In the genomic region with DNA sequence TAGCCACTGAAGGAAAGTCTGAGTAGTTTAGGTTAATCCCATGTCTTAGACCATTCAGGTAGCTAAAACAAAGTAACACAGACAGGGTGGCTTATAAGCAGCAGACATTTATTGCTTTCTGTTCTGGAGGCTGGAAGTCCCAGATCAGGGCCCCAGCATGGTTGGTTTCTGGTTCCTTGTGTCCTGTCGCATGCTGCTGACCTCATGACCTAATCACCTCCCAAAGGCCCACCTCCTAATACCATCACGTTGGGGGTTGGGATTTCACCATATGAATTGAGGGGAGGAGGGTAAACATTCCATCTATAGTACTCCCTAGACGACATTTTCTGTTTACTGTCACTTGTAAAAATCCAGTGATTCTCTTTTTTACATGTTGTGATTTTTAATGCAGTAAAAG, we compare ENCODE assay signal across 25 cellular contexts.
DNase-seq lines count a peak whose midpoint lies in the region; ATAC-seq and TF ChIP-seq lines count a peak whose summit lies in the region.
"Had no signal": no experiment of that assay in that cellular context is flagged by ENCODE, and none has a peak within 500 bp of the region (broad histone marks: within the 10 kb centered on the region; RNA-seq: fewer than 3 reads in every experiment).

No MANE protein-coding gene starts in this region.

- POLR2A ChIA-PET in WTC11 (lab: Charles Lee), result no interaction called here

- ATAC-seq in WTC11, result peak; percentile 96
- no peak for ATAC-seq in GM18873 (IDR thresholded peaks at IDR 0.05; ENCODE audit: low FRiP score, unreplicated experiment)
- ATAC-seq in GM18498 (IDR thresholded peaks at IDR 0.05; ENCODE audit: unreplicated experiment), result no peak
- ATAC-seq: activated CD4-positive, alpha-beta T cell treated with anti-CD3 and anti-CD28 coated beads for 36 hours; foreskin keratinocyte; K562; lower lobe of right lung; stimulated activated naive B cell treated with anti-CD40 and anti-IgM and Interleukin-4, amounts not matched to agents 10 μg/mL and 1 μg/mL and 100 μg/mL, for 72 hours had no signal

- peaks cover 15% of the 10 kb centered on the region for H3K4me1 Mint-ChIP-seq in WTC11
- H3K4me1 Mint-ChIP-seq: activated CD4-positive, alpha-beta T cell treated with anti-CD3 and anti-CD28 coated beads for 36 hours; activated naive CD8-positive, alpha-beta T cell treated with anti-CD3 and anti-CD28 coated beads, Interleukin-2, amount 10 ng/mL, durations not matched to agents 7 days and 5 days; CD4-positive, alpha-beta memory T cell; stimulated activated naive B cell treated with anti-CD40 and anti-IgM and Interleukin-4, amounts not matched to agents 10 μg/mL and 1 μg/mL and 100 μg/mL, for 72 hours had no signal

- H3K36me3 ChIP-seq in cardiac muscle cell, result no peaks in the 10 kb centered on the region
- peaks cover 18% of the 10 kb centered on the region for H3K36me3 ChIP-seq in right atrium auricular region
- no peaks in the 10 kb centered on the region for H3K36me3 ChIP-seq in iPS-20b (ENCODE audit: insufficient read depth, low read depth, low read length)

- H3K4me3 Mint-ChIP-seq in WTC11, result no peak overlapping the region
- H3K4me3 Mint-ChIP-seq: activated CD4-positive, alpha-beta T cell treated with anti-CD3 and anti-CD28 coated beads for 36 hours; activated naive CD8-positive, alpha-beta T cell treated with anti-CD3 and anti-CD28 coated beads, Interleukin-2, amount 10 ng/mL, durations not matched to agents 7 days and 5 days; CD4-positive, alpha-beta memory T cell; dendritic cell treated with granulocyte-macrophage colony-stimulating factor and Interleukin-4, amounts not matched to agents 40 ng/mL and 50 ng/mL, for 4 days; neural crest cell; stimulated activated naive B cell treated with anti-CD40 and anti-IgM and Interleukin-4, amounts not matched to agents 10 μg/mL and 1 μg/mL and 100 μg/mL, for 72 hours had no signal

- H3K9me3 ChIP-seq in cardiac muscle cell (ENCODE audit: low read depth) (no peaks in the 10 kb centered on the region), right atrium auricular region (no peaks in the 10 kb centered on the region), iPS-20b (ENCODE audit: insufficient read depth, low read depth, low read length) (no peaks in the 10 kb centered on the region)
- H3K9me3 ChIP-seq: esophagus muscularis mucosa, lower lobe of right lung had no signal

- H3K4me1 ChIP-seq in cardiac muscle cell (ENCODE audit: low read depth) (peaks cover 30% of the 10 kb centered on the region), right atrium auricular region (no peaks in the 10 kb centered on the region), iPS-20b (ENCODE audit: insufficient read depth, low read length) (peaks cover 8% of the 10 kb centered on the region; the same call in 1 of the 2 replicates)
- H3K4me1 ChIP-seq: lower lobe of right lung had no signal

- peaks cover 10% of the 10 kb centered on the region for H3K36me3 Mint-ChIP-seq in WTC11

- DNase-seq in cardiac muscle cell (ENCODE audit: low read depth in 1 of 2, low spot score in 1 of 2) (no peak), right atrium auricular region (ENCODE audit: low spot score) (no peak), WTC11 (ENCODE audit: low spot score) (no peak), NCI-H1048 (lab: John Stamatoyannopoulos, UW) (no peak), amniotic stem cell (lab: John Stamatoyannopoulos, UW) (no peak)
- DNase-seq: activated CD4-positive, alpha-beta T cell treated with anti-CD3 and anti-CD28 coated beads for 36 hours; activated effector memory CD4-positive, alpha-beta T cell treated with Interleukin-2 at 50 U/mL for 16 hours; activated naive CD8-positive, alpha-beta T cell treated with anti-CD3 and anti-CD28 coated beads, Interleukin-2, amount 10 ng/mL, durations not matched to agents 7 days and 5 days; activated T-cell treated with anti-CD3 and anti-CD28 coated beads for 4 hours; CD4-positive, alpha-beta memory T cell; central memory CD4-positive, alpha-beta T cell; foreskin keratinocyte; lower lobe of right lung; NCI-H2029 treated with DMSO at 0.1 percent for 48 hours; NCI-H69; stimulated activated CD4-positive, alpha-beta T cell treated with anti-CD3 and anti-CD28 coated beads, Interleukin-4, amount 100 ng/mL, for 4 hours; stimulated activated naive B cell treated with anti-CD40 and anti-IgM and Interleukin-4, amounts not matched to agents 10 μg/mL and 1 μg/mL and 100 μg/mL, for 72 hours had no signal

- CTCF ChIA-PET in WTC11 (lab: Charles Lee), result interaction anchor here (1.2 kb wide), 1 partner anchor 8 kb away, joined by 5 read pairs; no protein-coding TSS in a partner anchor

- H3K4me3 ChIP-seq in cardiac muscle cell (no peak overlapping the region), right atrium auricular region (no peak overlapping the region), iPS-20b (ENCODE audit: low read length) (peak overlapping the region; percentile 4)
- H3K4me3 ChIP-seq: esophagus muscularis mucosa, K562, lower lobe of right lung had no signal

- H3K27me3 Mint-ChIP-seq in WTC11 (ENCODE audit: low read depth), result no peaks in the 10 kb centered on the region
- H3K27me3 Mint-ChIP-seq: activated CD4-positive, alpha-beta T cell treated with anti-CD3 and anti-CD28 coated beads for 36 hours; activated naive CD8-positive, alpha-beta T cell treated with anti-CD3 and anti-CD28 coated beads, Interleukin-2, amount 10 ng/mL, durations not matched to agents 7 days and 5 days; CD4-positive, alpha-beta memory T cell; dendritic cell treated with granulocyte-macrophage colony-stimulating factor and Interleukin-4, amounts not matched to agents 40 ng/mL and 50 ng/mL, for 4 days; stimulated activated naive B cell treated with anti-CD40 and anti-IgM and Interleukin-4, amounts not matched to agents 10 μg/mL and 1 μg/mL and 100 μg/mL, for 72 hours had no signal

- 0 out of 2 replicates have a peak, but pooled peaks cover 3% of the 10 kb centered on the region for H3K9me3 Mint-ChIP-seq in WTC11
- H3K9me3 Mint-ChIP-seq: activated naive CD8-positive, alpha-beta T cell treated with anti-CD3 and anti-CD28 coated beads, Interleukin-2, amount 10 ng/mL, durations not matched to agents 7 days and 5 days had no signal

- H3K27ac ChIP-seq in cardiac muscle cell (peak overlapping the region; percentile 13), right atrium auricular region (no peak overlapping the region), iPS-20b (ENCODE audit: low read length) (peak overlapping the region; percentile 69)
- H3K27ac ChIP-seq: foreskin keratinocyte, lower lobe of right lung, RWPE1 had no signal

- H3K27me3 ChIP-seq in cardiac muscle cell (no peaks in the 10 kb centered on the region), right atrium auricular region (no peaks in the 10 kb centered on the region), iPS-20b (ENCODE audit: insufficient read depth, low read length) (no peaks in the 10 kb centered on the region)
- H3K27me3 ChIP-seq: esophagus muscularis mucosa, foreskin keratinocyte had no signal

- H3K9ac ChIP-seq in iPS-20b (ENCODE audit: low read depth, low read length), result peak overlapping the region; percentile 33; the same call in 1 of the 2 replicates

- peak overlapping the region; percentile 59 for H3K27ac Mint-ChIP-seq in WTC11
- H3K27ac Mint-ChIP-seq: activated CD4-positive, alpha-beta T cell treated with anti-CD3 and anti-CD28 coated beads for 36 hours; activated naive CD8-positive, alpha-beta T cell treated with anti-CD3 and anti-CD28 coated beads, Interleukin-2, amount 10 ng/mL, durations not matched to agents 7 days and 5 days; CD4-positive, alpha-beta memory T cell; dendritic cell treated with granulocyte-macrophage colony-stimulating factor and Interleukin-4, amounts not matched to agents 40 ng/mL and 50 ng/mL, for 4 days; stimulated activated naive B cell treated with anti-CD40 and anti-IgM and Interleukin-4, amounts not matched to agents 10 μg/mL and 1 μg/mL and 100 μg/mL, for 72 hours had no signal

- no peak for TF ChIP-seq CTCF in cardiac muscle cell (IDR thresholded peaks at IDR 0.05; ENCODE audit: low read depth, low read length)
- no peak for TF ChIP-seq CTCF in right atrium auricular region (IDR thresholded peaks at IDR 0.05)
- TF ChIP-seq CTCF in WTC11 (IDR thresholded peaks at IDR 0.05), result no peak

TF ChIP-seq in WTC11, 78 proteins besides CTCF, POLR2A, EP300 and RAD21 (continues in another document):
- TF ChIP-seq NFATC4 (CRISPR knock-in tag; IDR thresholded peaks at IDR 0.05), result no peak
- TF ChIP-seq, protein P1, sequence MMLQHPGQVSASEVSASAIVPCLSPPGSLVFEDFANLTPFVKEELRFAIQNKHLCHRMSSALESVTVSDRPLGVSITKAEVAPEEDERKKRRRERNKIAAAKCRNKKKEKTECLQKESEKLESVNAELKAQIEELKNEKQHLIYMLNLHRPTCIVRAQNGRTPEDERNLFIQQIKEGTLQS (CRISPR knock-in tag; conservative IDR thresholded peaks at IDR 0.05), result no peak
- TF ChIP-seq, protein P2, sequence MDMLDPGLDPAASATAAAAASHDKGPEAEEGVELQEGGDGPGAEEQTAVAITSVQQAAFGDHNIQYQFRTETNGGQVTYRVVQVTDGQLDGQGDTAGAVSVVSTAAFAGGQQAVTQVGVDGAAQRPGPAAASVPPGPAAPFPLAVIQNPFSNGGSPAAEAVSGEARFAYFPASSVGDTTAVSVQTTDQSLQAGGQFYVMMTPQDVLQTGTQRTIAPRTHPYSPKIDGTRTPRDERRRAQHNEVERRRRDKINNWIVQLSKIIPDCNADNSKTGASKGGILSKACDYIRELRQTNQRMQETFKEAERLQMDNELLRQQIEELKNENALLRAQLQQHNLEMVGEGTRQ (CRISPR knock-in tag; IDR thresholded peaks at IDR 0.05), result peak; percentile 29; the same call in 1 of the 2 replicates
- TF ChIP-seq CREM (CRISPR knock-in tag; IDR thresholded peaks at IDR 0.05), result peak; percentile 61; the same call in 1 of the 2 replicates
- TF ChIP-seq GTF2I (CRISPR knock-in tag; conservative IDR thresholded peaks at IDR 0.05), result no peak
- 0 out of 2 replicates have a peak, but pooled peaks have one; percentile 14 for TF ChIP-seq SP1 (CRISPR knock-in tag; conservative IDR thresholded peaks at IDR 0.05)

Comparison
In these comparisons a context has a peak if more than half of its experiments do, and no peak if none do; other contexts are left out.
1. H3K27ac ChIP-seq: peak in cardiac muscle cell (single experiment) and iPS-20b (single experiment); none in right atrium auricular region (0 of 2).